Comparison of ENCODE assay signal across 28 cellular contexts in genomic region chr15:59236394-59236793, GRCh38. TPM values are rescaled to one million over a fixed set of nuclear protein-coding genes. Genes with fewer than 3 reads are reported as not detected.
DNase-seq lines count a peak whose midpoint lies in the region; ATAC-seq, FAIRE-seq and TF ChIP-seq lines count a peak whose summit lies in the region.
"Had no signal": no experiment of that assay in that cellular context is flagged by ENCODE, and none has a peak within 500 bp of the region (broad histone marks: within the 10 kb centered on the region; RNA-seq: fewer than 3 reads in every experiment).

No MANE protein-coding gene starts in this region.

- FAIRE-seq in frontal cortex (lab: Jason Lieb, UNC), result no peak
- FAIRE-seq: G401.6, TTC549 had no signal

- H3K27me3 ChIP-seq in liver (ENCODE audit: control insufficient read depth in 4 of 4, insufficient read depth in 4 of 4, low read length in 3 of 4), result no peaks in the 10 kb centered on the region
- H3K27me3 ChIP-seq: brain microvascular endothelial cell had no signal

- no peaks in the 10 kb centered on the region for H3K36me3 Mint-ChIP-seq in stimulated activated naive CD8-positive, alpha-beta T cell treated with anti-CD3 and anti-CD28 coated beads, Interleukin-15, Interleukin-2, amounts not matched to agents 100 ng/mL and 50 ng/mL, for 24 hours (ENCODE audit: low read depth)
- H3K36me3 Mint-ChIP-seq in activated T-helper 17 cell treated with anti-CD3 and anti-CD28 coated beads, Interleukin-2, amount 50 U/mL, for 72 hours (ENCODE audit: low read depth), result no peaks in the 10 kb centered on the region

- no peak for ATAC-seq in stimulated activated naive CD8-positive, alpha-beta T cell treated with anti-CD3 and anti-CD28 coated beads, Interleukin-15, amount 100 ng/mL, for 72 hours
- no peak for ATAC-seq in activated T-helper 17 cell treated with anti-CD3 and anti-CD28 coated beads, Interleukin-2, amount 50 U/mL, for 72 hours (replicated peaks)
- ATAC-seq in GM21360 (IDR thresholded peaks at IDR 0.05; ENCODE audit: unreplicated experiment), result no peak
- ATAC-seq: activated CD4-positive, alpha-beta T cell treated with anti-CD3 and anti-CD28 coated beads for 36 hours; HCT116; naive thymus-derived CD8-positive, alpha-beta T cell; PC-3; right cardiac atrium had no signal

- peak overlapping the region; percentile 30 for H3K4me3 Mint-ChIP-seq in stimulated activated naive CD8-positive, alpha-beta T cell treated with anti-CD3 and anti-CD28 coated beads, Interleukin-15, Interleukin-2, amounts not matched to agents 100 ng/mL and 50 ng/mL, for 24 hours
- peak overlapping the region in 1 of 2 donors; percentile 6 for H3K4me3 Mint-ChIP-seq in stimulated activated naive CD8-positive, alpha-beta T cell treated with anti-CD3 and anti-CD28 coated beads, Interleukin-15, amount 100 ng/mL, for 72 hours
- no peak overlapping the region for H3K4me3 Mint-ChIP-seq in activated T-helper 17 cell treated with anti-CD3 and anti-CD28 coated beads, Interleukin-2, amount 50 U/mL, for 72 hours
- H3K4me3 Mint-ChIP-seq: activated CD4-positive, alpha-beta T cell treated with anti-CD3 and anti-CD28 coated beads for 36 hours; naive thymus-derived CD8-positive, alpha-beta T cell had no signal

- H3K27me3 Mint-ChIP-seq in stimulated activated naive CD8-positive, alpha-beta T cell treated with anti-CD3 and anti-CD28 coated beads, Interleukin-15, Interleukin-2, amounts not matched to agents 100 ng/mL and 50 ng/mL, for 24 hours, result no peaks in the 10 kb centered on the region
- H3K27me3 Mint-ChIP-seq in stimulated activated naive CD8-positive, alpha-beta T cell treated with anti-CD3 and anti-CD28 coated beads, Interleukin-15, amount 100 ng/mL, for 72 hours, result peaks cover 7% of the 10 kb centered on the region
- H3K27me3 Mint-ChIP-seq in activated T-helper 17 cell treated with anti-CD3 and anti-CD28 coated beads, Interleukin-2, amount 50 U/mL, for 72 hours, result no peaks in the 10 kb centered on the region
- H3K27me3 Mint-ChIP-seq: activated CD4-positive, alpha-beta T cell treated with anti-CD3 and anti-CD28 coated beads for 36 hours had no signal

- no peak overlapping the region for H3K4me3 ChIP-seq in liver (ENCODE audit: low read depth in 1 of 3, low read length in 3 of 3)
- H3K4me3 ChIP-seq: coronary artery had no signal

- no peak overlapping the region for H3K9ac ChIP-seq in liver (ENCODE audit: low read depth in 1 of 2, low read length in 2 of 2)

- WGBS in liver, result 95% methylated on average over 1 of the region's 1 CpG

- no peak overlapping the region for H3K27ac ChIP-seq in liver (ENCODE audit: low read depth in 1 of 2, low read length in 2 of 2)
- H3K27ac ChIP-seq: C4-2B had no signal

- H3K9me3 Mint-ChIP-seq in stimulated activated naive CD8-positive, alpha-beta T cell treated with anti-CD3 and anti-CD28 coated beads, Interleukin-15, Interleukin-2, amounts not matched to agents 100 ng/mL and 50 ng/mL, for 24 hours, result no peaks in the 10 kb centered on the region
- H3K9me3 Mint-ChIP-seq in stimulated activated naive CD8-positive, alpha-beta T cell treated with anti-CD3 and anti-CD28 coated beads, Interleukin-15, amount 100 ng/mL, for 72 hours, result peaks cover 0 to 6% of the 10 kb centered on the region in 2 donors
- no peaks in the 10 kb centered on the region for H3K9me3 Mint-ChIP-seq in activated T-helper 17 cell treated with anti-CD3 and anti-CD28 coated beads, Interleukin-2, amount 50 U/mL, for 72 hours
- H3K9me3 Mint-ChIP-seq: naive thymus-derived CD8-positive, alpha-beta T cell had no signal

- peaks cover 0 to 10% (median 6%) of the 10 kb centered on the region in 4 donors for H3K36me3 ChIP-seq in liver (ENCODE audit: control insufficient read depth in 4 of 4, insufficient read depth in 3 of 4, low read depth in 1 of 4, low read length in 3 of 4)
- H3K36me3 ChIP-seq: brain microvascular endothelial cell had no signal

- DNase-seq in stimulated activated naive CD8-positive, alpha-beta T cell treated with anti-CD3 and anti-CD28 coated beads, Interleukin-15, amount 100 ng/mL, for 72 hours, result no peak
- DNase-seq in frontal cortex (ENCODE audit: low spot score in 2 of 2), result no peak
- DNase-seq in NCI-H748 (lab: John Stamatoyannopoulos, UW; ENCODE audit: unreplicated experiment), result no peak
- DNase-seq in retina, result no peak
- DNase-seq: activated CD4-positive, alpha-beta T cell treated with anti-CD3 and anti-CD28 coated beads for 36 hours; activated effector memory CD4-positive, alpha-beta T cell treated with Interleukin-2 at 50 U/mL for 16 hours; brain microvascular endothelial cell; glutamatergic neuron; naive thymus-derived CD8-positive, alpha-beta T cell; NCI-H1930; NCI-H226; PC-3; right cardiac atrium; SHP77 treated with DMSO at 0.1 percent for 48 hours had no signal

- H3K4me1 ChIP-seq in liver (ENCODE audit: control insufficient read depth in 4 of 4, insufficient read depth in 4 of 4, low read length in 3 of 4), result no peaks in the 10 kb centered on the region

- TF ChIP-seq CTCF in liver (IDR thresholded peaks at IDR 0.05; ENCODE audit: low read depth, low read length, missing input control), result no peak

- peaks cover 22% of the 10 kb centered on the region for H3K4me1 Mint-ChIP-seq in stimulated activated naive CD8-positive, alpha-beta T cell treated with anti-CD3 and anti-CD28 coated beads, Interleukin-15, Interleukin-2, amounts not matched to agents 100 ng/mL and 50 ng/mL, for 24 hours (ENCODE audit: low read depth)
- peaks cover 15% of the 10 kb centered on the region for H3K4me1 Mint-ChIP-seq in stimulated activated naive CD8-positive, alpha-beta T cell treated with anti-CD3 and anti-CD28 coated beads, Interleukin-15, amount 100 ng/mL, for 72 hours
- H3K4me1 Mint-ChIP-seq in activated T-helper 17 cell treated with anti-CD3 and anti-CD28 coated beads, Interleukin-2, amount 50 U/mL, for 72 hours, result no peaks in the 10 kb centered on the region
- H3K4me1 Mint-ChIP-seq: activated CD4-positive, alpha-beta T cell treated with anti-CD3 and anti-CD28 coated beads for 36 hours had no signal

- no peaks in the 10 kb centered on the region for H3K9me3 ChIP-seq in liver (ENCODE audit: control insufficient read depth in 4 of 4, low read length in 3 of 4)

- H3K27ac Mint-ChIP-seq in stimulated activated naive CD8-positive, alpha-beta T cell treated with anti-CD3 and anti-CD28 coated beads, Interleukin-15, Interleukin-2, amounts not matched to agents 100 ng/mL and 50 ng/mL, for 24 hours, result peak overlapping the region; percentile 37
- H3K27ac Mint-ChIP-seq in stimulated activated naive CD8-positive, alpha-beta T cell treated with anti-CD3 and anti-CD28 coated beads, Interleukin-15, amount 100 ng/mL, for 72 hours, result no peak overlapping the region
- H3K27ac Mint-ChIP-seq in activated T-helper 17 cell treated with anti-CD3 and anti-CD28 coated beads, Interleukin-2, amount 50 U/mL, for 72 hours, result peak overlapping the region; percentile 18
- H3K27ac Mint-ChIP-seq: activated CD4-positive, alpha-beta T cell treated with anti-CD3 and anti-CD28 coated beads for 36 hours; naive thymus-derived CD8-positive, alpha-beta T cell had no signal

- TF ChIP-seq RAD21 in liver (IDR thresholded peaks at IDR 0.05), result no peak

TF ChIP-seq in liver, 16 proteins besides CTCF, POLR2A, EP300 and RAD21:
- TF ChIP-seq HNF4A (conservative IDR thresholded peaks at IDR 0.05), result peak; percentile 4 to 17
- no peak for TF ChIP-seq FOXA1 (IDR thresholded peaks at IDR 0.05)
TF ChIP-seq in liver: peak in this region for 1.

RNA-seq across cellular contexts. Expression of gene LDHAL6B, which starts 29.8 kb away (rescaled TPM):
- not detected for total RNA-seq in activated T-helper 17 cell treated with anti-CD3 and anti-CD28 coated beads, Interleukin-2, amount 50 U/mL, for 72 hours
- total RNA-seq in liver (not detected), frontal cortex (not detected)
- not detected for polyA plus RNA-seq in liver
- total RNA-seq: activated CD4-positive, alpha-beta T cell treated with anti-CD3 and anti-CD28 coated beads for 36 hours; fibroblast of lung; HT1080; mesenteric fat pad; naive thymus-derived CD8-positive, alpha-beta T cell; osteocyte; PC-3; right cardiac atrium; ureter had no signal
- polyA plus RNA-seq: fibroblast of lung; naive thymus-derived CD8-positive, alpha-beta T cell; right cardiac atrium had no signal

Comparison
In these comparisons a context has a peak if more than half of its experiments do, and no peak if none do; other contexts are left out.
1. H3K27ac Mint-ChIP-seq: peak in stimulated activated naive CD8-positive, alpha-beta T cell treated with anti-CD3 and anti-CD28 coated beads, Interleukin-15, Interleukin-2, amounts not matched to agents 100 ng/mL and 50 ng/mL, for 24 hours (single experiment) and activated T-helper 17 cell treated with anti-CD3 and anti-CD28 coated beads, Interleukin-2, amount 50 U/mL, for 72 hours (single experiment); none in stimulated activated naive CD8-positive, alpha-beta T cell treated with anti-CD3 and anti-CD28 coated beads, Interleukin-15, amount 100 ng/mL, for 72 hours (0 of 2).